ENCODE assay signal across 9 cellular contexts in genomic region chr6:157813757-157814455, GRCh38. TPM values are rescaled to one million over a fixed set of nuclear protein-coding genes. Genes with fewer than 3 reads are reported as not detected.
DNase-seq lines count a peak whose midpoint lies in the region; ATAC-seq and TF ChIP-seq lines count a peak whose summit lies in the region.
"Had no signal": no experiment of that assay in that cellular context is flagged by ENCODE, and none has a peak within 500 bp of the region (broad histone marks: within the 10 kb centered on the region; RNA-seq: fewer than 3 reads in every experiment).

No MANE protein-coding gene starts in this region.

- TF ChIP-seq CTCF in KMS-11 (conservative IDR thresholded peaks at IDR 0.05; ENCODE audit: low read depth, low read length) = no peak
- TF ChIP-seq CTCF in mammary epithelial cell (conservative IDR thresholded peaks at IDR 0.05 in 1 of 2, IDR thresholded peaks at IDR 0.05 in 1 of 2; ENCODE audit: extremely low read depth in 1 of 2, insufficient read depth in 1 of 2, low read depth in 1 of 2, low read length in 2 of 2) = no peak
- TF ChIP-seq CTCF in upper lobe of left lung (IDR thresholded peaks at IDR 0.05) = no peak
- TF ChIP-seq CTCF in natural killer cell (IDR thresholded peaks at IDR 0.05) = no peak

- H2AFZ ChIP-seq in KMS-11 (ENCODE audit: low read depth) = no peak overlapping the region
- H2AFZ ChIP-seq in mammary epithelial cell (ENCODE audit: low read depth, low read length) = no peak overlapping the region

- H3K4me2 ChIP-seq in KMS-11 = peak overlapping the region; percentile 42; the same call in 1 of the 2 replicates
- H3K4me2 ChIP-seq in mammary epithelial cell (ENCODE audit: insufficient read depth, low read depth, low read length) = no peak overlapping the region

- CTCF ChIA-PET in mammary epithelial cell (lab: Charles Lee; ENCODE audit: low non-redundant PET) = no interaction called here

- H3K9me3 ChIP-seq in mammary epithelial cell (replicated peaks; ENCODE audit: insufficient read depth, low read length) (no peaks in the 10 kb centered on the region), mucosa of rectum (ENCODE audit: control insufficient read depth in 2 of 2, low read length in 2 of 2) (no peaks in the 10 kb centered on the region), upper lobe of left lung (peaks cover 0 to 4% (median 0%) of the 10 kb centered on the region in 4 donors), SJCRH30 (replicated peaks) (no peaks in the 10 kb centered on the region)

- H3K9ac ChIP-seq in KMS-11 (no peak overlapping the region), mammary epithelial cell (ENCODE audit: insufficient read depth, low read length) (no peak overlapping the region), mucosa of rectum (ENCODE audit: low read depth in 1 of 2, low read length in 2 of 2) (no peak overlapping the region)

- no peak for TF ChIP-seq POLR2A in upper lobe of left lung (IDR thresholded peaks at IDR 0.05)

- H3K4me1 Mint-ChIP-seq in natural killer cell = no peaks in the 10 kb centered on the region

- H3K27me3 Mint-ChIP-seq in natural killer cell (ENCODE audit: low read depth in 2 of 2) = peaks cover 12 to 41% of the 10 kb centered on the region in 2 donors

- H3K4me3 Mint-ChIP-seq in natural killer cell = no peak overlapping the region

- H3K36me3 ChIP-seq in KMS-11 (ENCODE audit: insufficient read depth) (no peaks in the 10 kb centered on the region), mammary epithelial cell (ENCODE audit: insufficient read depth, low read length) (no peaks in the 10 kb centered on the region), mucosa of rectum (ENCODE audit: control insufficient read depth in 2 of 2, insufficient read depth in 2 of 2, low read length in 2 of 2) (no peaks in the 10 kb centered on the region), upper lobe of left lung (no peaks in the 10 kb centered on the region), SJCRH30 (no peaks in the 10 kb centered on the region)

- H4K20me1 ChIP-seq in KMS-11 (ENCODE audit: insufficient read depth) (0 out of 2 replicates have a peak, but pooled peaks cover 4% of the 10 kb centered on the region), mammary epithelial cell (ENCODE audit: insufficient read depth, low read length) (no peaks in the 10 kb centered on the region)

- DNase-seq in mammary epithelial cell (peak; percentile 71), upper lobe of left lung (no peak), HPDE6-E6E7 (ENCODE audit: extremely low spot score) (no peak), SJCRH30 (no peak), natural killer cell (no peak)
- DNase-seq: NCI-H524 treated with DMSO at 0.1 percent for 48 hours had no signal

- H3K4me3 ChIP-seq in KMS-11 (IDR thresholded peaks at IDR 0.05; ENCODE audit: insufficient read depth, low read depth, low read length) (no peak overlapping the region), mammary epithelial cell (replicated peaks in 1 of 3; ENCODE audit: insufficient read depth in 1 of 3, low read depth in 2 of 3, low read length in 3 of 3) (no peak overlapping the region), mucosa of rectum (ENCODE audit: low read length in 2 of 2) (no peak overlapping the region), upper lobe of left lung (no peak overlapping the region), SJCRH30 (no peak overlapping the region)
- H3K4me3 ChIP-seq: GM12878 had no signal

- in situ Hi-C loops in mammary epithelial cell (cut with MboI; ENCODE audit: low sequenced_read_pairs in 2 of 2) = no loop called here

- no TSS peak for BruUV-seq in mammary epithelial cell (replicated peaks; lab: Mats Ljungman, UMichigan)

- H3K79me2 ChIP-seq in KMS-11 (ENCODE audit: insufficient read depth, low read depth) = no peaks in the 10 kb centered on the region
- no peaks in the 10 kb centered on the region for H3K79me2 ChIP-seq in mammary epithelial cell (ENCODE audit: insufficient read depth, low read length)

- dilution Hi-C loops in mammary epithelial cell (cut with HindIII; ENCODE audit: low sequenced_read_pairs) = no loop called here

- WGBS in mammary epithelial cell (ENCODE audit: low coverage, missing lambda C conversion rate) = 65% methylated on average over 4 of the region's 5 CpGs
- WGBS in upper lobe of left lung, 2 donors = 63 to 65% methylated on average over 5 of the region's 5 CpGs

- intact Hi-C loops in mammary epithelial cell (cut with micrococcal nuclease) = no loop called here
- intact Hi-C loops in natural killer cell (cut with micrococcal nuclease) = no loop called here

- peak in 1 of 2 donors; percentile 88 for ATAC-seq in upper lobe of left lung (ENCODE audit: low FRiP score in 2 of 2)
- no peak for ATAC-seq in natural killer cell

- H3K27me3 ChIP-seq in KMS-11 (ENCODE audit: insufficient read depth, low read depth) (peaks cover 62% of the 10 kb centered on the region), mammary epithelial cell (ENCODE audit: insufficient read depth, low read length) (no peaks in the 10 kb centered on the region), mucosa of rectum (ENCODE audit: control insufficient read depth in 2 of 2, insufficient read depth in 2 of 2, low read length in 2 of 2) (no peaks in the 10 kb centered on the region), upper lobe of left lung (no peaks in the 10 kb centered on the region), SJCRH30 (no peaks in the 10 kb centered on the region)

- H3K27ac ChIP-seq in KMS-11 = no peak overlapping the region
- H3K27ac ChIP-seq in mammary epithelial cell (ENCODE audit: insufficient read depth, low read depth, low read length) = no peak overlapping the region
- peak overlapping the region; percentile 45 to 58 for H3K27ac ChIP-seq in mucosa of rectum (ENCODE audit: low read depth in 2 of 2, low read length in 2 of 2)
- peak overlapping the region in 3 of 4 donors; percentile 16 to 48 (median 22) for H3K27ac ChIP-seq in upper lobe of left lung
- H3K27ac ChIP-seq in SJCRH30 = no peak overlapping the region

- TF ChIP-seq EP300 in upper lobe of left lung (IDR thresholded peaks at IDR 0.05) = no peak

- H3K27ac Mint-ChIP-seq in natural killer cell = no peak overlapping the region

- H3K36me3 Mint-ChIP-seq in natural killer cell = peaks cover under 1% of the 10 kb centered on the region

- H3K9me3 Mint-ChIP-seq in natural killer cell = no peaks in the 10 kb centered on the region

- H3K4me1 ChIP-seq in KMS-11 (ENCODE audit: low read depth, poor library complexity, severe bottlenecking) = peaks cover 24% of the 10 kb centered on the region
- peaks cover 12% of the 10 kb centered on the region for H3K4me1 ChIP-seq in mammary epithelial cell (ENCODE audit: insufficient read depth, low read length)
- no peaks in the 10 kb centered on the region for H3K4me1 ChIP-seq in mucosa of rectum (ENCODE audit: control insufficient read depth in 2 of 2, insufficient read depth in 2 of 2, low read length in 2 of 2)
- H3K4me1 ChIP-seq in upper lobe of left lung = peaks cover 0 to 2% (median 0%) of the 10 kb centered on the region in 4 donors
- no peaks in the 10 kb centered on the region for H3K4me1 ChIP-seq in SJCRH30

RNA-seq across cellular contexts. Expression of gene SNX9, which starts 9.1 kb away (rescaled TPM):
- 10 to 100 TPM; 31.5 to 59.0 TPM for total RNA-seq in mammary epithelial cell
- 42.5 TPM for polyA plus RNA-seq in mammary epithelial cell
- 24.8 TPM for polyA minus RNA-seq in mammary epithelial cell
- total RNA-seq in upper lobe of left lung = 10 to 100 TPM; 13.6 to 31.6 (median 19.0) TPM
- total RNA-seq in SJCRH30 (2014; rRNA removed; shearing (Covaris generic)) = 28.0 and 29.2 TPM in 2 replicates
- 1 to 10 TPM; 6.0 to 9.7 (median 7.3) TPM for total RNA-seq in natural killer cell

Comparison
In these comparisons a context has a peak if more than half of its experiments do, and no peak if none do; other contexts are left out.
1. H3K27ac ChIP-seq: peak in mucosa of rectum (2 of 2) and upper lobe of left lung (3 of 4); none in KMS-11 (single experiment), mammary epithelial cell (single experiment) and SJCRH30 (single experiment).